In genomic region chr19:45251452-45252354, GRCh38 we compare ENCODE assay signal across 7 cellular contexts. TPM values are rescaled to one million over a fixed set of nuclear protein-coding genes. Genes with fewer than 3 reads are reported as not detected.
DNase-seq lines count a peak whose midpoint lies in the region; ATAC-seq and TF ChIP-seq lines count a peak whose summit lies in the region.

No MANE protein-coding gene starts in this region.

- ATAC-seq in T-helper 17 cell, result peak; percentile 17
- ATAC-seq in HG03439 (IDR thresholded peaks at IDR 0.05; ENCODE audit: unreplicated experiment), result no peak

- H3K9me2 ChIP-seq in neural cell (ENCODE audit: insufficient read depth, low read length), result no peaks in the 10 kb centered on the region

- H3K27ac Mint-ChIP-seq in T-helper 17 cell, result peak overlapping the region; percentile 91

- H2AFZ ChIP-seq in neural cell (ENCODE audit: low read depth, low read length), result peak overlapping the region; percentile 42

- DNase-seq in GM19238 (ENCODE audit: insufficient read length, low spot score) (peak; percentile 60), T-helper 17 cell (no peak), epithelial cell of proximal tubule (ENCODE audit: low read depth) (no peak), NCI-H2171 treated with DMSO at 0.1 percent for 48 hours (lab: John Stamatoyannopoulos, UW) (no peak), GDM1 (lab: John Stamatoyannopoulos, UW) (no peak)

- peak overlapping the region; percentile 78 for H3K4me2 ChIP-seq in neural cell (ENCODE audit: low read length)

- H3K4me3 ChIP-seq in epithelial cell of proximal tubule (ENCODE audit: low read depth, low read length), result peak overlapping the region; percentile 92
- peak overlapping the region; percentile 83 for H3K4me3 ChIP-seq in neural cell (ENCODE audit: low read length)

- H3K36me3 ChIP-seq in neural cell (ENCODE audit: insufficient read depth, low read length), result no peaks in the 10 kb centered on the region

- H3K27me3 ChIP-seq in neural cell (ENCODE audit: insufficient read depth, low read depth, low read length), result no peaks in the 10 kb centered on the region

- H3F3A ChIP-seq in neural cell (ENCODE audit: insufficient read depth, low read length, poor library complexity, severe bottlenecking), result no peaks in the 10 kb centered on the region

- peak overlapping the region; percentile 81 for H3K9ac ChIP-seq in neural cell (ENCODE audit: low read length)

- TF ChIP-seq CTCF in epithelial cell of proximal tubule (conservative IDR thresholded peaks at IDR 0.05; ENCODE audit: low read depth, low read length) (no peak), neural cell (IDR thresholded peaks at IDR 0.05; ENCODE audit: poor library complexity, severe bottlenecking) (no peak)

- H3K27me3 Mint-ChIP-seq in T-helper 17 cell, result no peaks in the 10 kb centered on the region

- peaks cover 10% of the 10 kb centered on the region for H3K79me2 ChIP-seq in neural cell (replicated peaks; ENCODE audit: insufficient read depth, low read length)

- H3K9me3 ChIP-seq in T-helper 17 cell (ENCODE audit: control insufficient read depth, low read length, poor library complexity, severe bottlenecking) (no peaks in the 10 kb centered on the region), neural cell (ENCODE audit: low read length) (no peaks in the 10 kb centered on the region)

- H3K36me3 Mint-ChIP-seq in T-helper 17 cell (ENCODE audit: low read depth), result no peaks in the 10 kb centered on the region

- TF ChIP-seq EP300 in neural cell (conservative IDR thresholded peaks at IDR 0.05; ENCODE audit: poor library complexity, severe bottlenecking), result no peak

- no peaks in the 10 kb centered on the region for H4K20me1 ChIP-seq in neural cell (ENCODE audit: insufficient read depth)

- peak overlapping the region; percentile 67 for H3K27ac ChIP-seq in neural cell (ENCODE audit: low read length)

- no peak for TF ChIP-seq RAD21 in neural cell (conservative IDR thresholded peaks at IDR 0.05)

- H3K4me3 Mint-ChIP-seq in T-helper 17 cell, result peak overlapping the region; percentile 92

- peaks cover 36% of the 10 kb centered on the region for H3K4me1 Mint-ChIP-seq in T-helper 17 cell

TF ChIP-seq in neural cell, 6 proteins besides CTCF, POLR2A, EP300 and RAD21:
- peak; percentile 22 for TF ChIP-seq POLR2AphosphoS5 (IDR thresholded peaks at IDR 0.05)
- TF ChIP-seq EZH2 (IDR thresholded peaks at IDR 0.05; ENCODE audit: borderline replicate concordance, insufficient read depth, low read length, poor library complexity, severe bottlenecking), result no peak

RNA-seq across cellular contexts. Expression of gene MARK4, which starts 0.6 kb away (rescaled TPM):
- 10 to 100 TPM; 28.9 to 36.4 TPM for total RNA-seq in T-helper 17 cell
- total RNA-seq in epithelial cell of proximal tubule, result 12.6 and 15.0 TPM in 2 replicates
- 11.6 and 23.1 TPM in 2 replicates for polyA plus RNA-seq in neural cell
- 23.8 and 35.8 TPM in 2 replicates for polyA minus RNA-seq in neural cell

RNA-seq across cellular contexts. Expression of gene EXOC3L2, which starts 6.5 kb away (rescaled TPM):
- total RNA-seq in T-helper 17 cell (1 to 10 TPM in 1 of 2 donors, not detected in 1; 1.1 TPM), epithelial cell of proximal tubule (0.12 TPM in 1 of 2 replicates, not detected in the other)
- polyA plus RNA-seq in neural cell, result not detected in 2 replicates
- polyA minus RNA-seq in neural cell, result not detected in 2 replicates
